Comparison of ENCODE assay signal across 8 cellular contexts in the genomic region with DNA sequence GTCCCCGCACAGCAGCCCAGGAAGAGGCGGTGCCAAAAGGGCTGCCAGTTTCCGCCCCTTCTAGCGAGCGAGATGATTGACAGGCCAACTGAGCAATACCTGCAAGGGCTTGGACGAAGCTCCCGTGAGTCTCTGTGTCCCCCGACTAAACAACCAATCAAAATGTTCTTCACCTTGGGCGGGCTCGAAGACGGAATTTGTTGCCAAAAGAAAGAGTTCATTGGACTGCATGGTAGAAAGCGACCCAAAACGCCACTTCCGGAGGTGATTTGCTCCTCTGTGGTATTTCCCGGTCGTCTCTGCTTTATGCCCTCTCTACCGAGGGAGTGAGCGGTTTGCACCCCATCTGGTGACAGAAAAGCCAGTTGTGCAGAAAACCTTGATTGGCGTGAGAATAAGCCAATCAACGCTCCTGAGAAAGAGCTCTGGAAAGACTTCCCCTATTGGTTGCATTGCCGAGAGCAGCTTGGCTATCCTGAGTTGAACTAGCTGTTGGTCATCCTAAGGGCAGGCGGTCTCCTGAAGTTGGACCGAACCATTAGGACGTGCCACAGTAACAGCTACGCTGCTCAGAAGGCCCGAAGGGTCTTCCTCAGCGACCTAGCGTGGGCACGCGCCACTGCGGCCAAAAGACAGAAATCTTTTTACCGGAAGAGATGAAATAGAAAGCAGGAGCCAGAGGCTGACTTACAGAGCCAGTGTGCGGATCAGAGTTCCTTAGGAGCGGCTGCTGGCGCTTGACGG. TPM values are rescaled to one million over a fixed set of nuclear protein-coding genes. Genes with fewer than 3 reads are reported as not detected.
A peak's percentile ranks its signal among the peaks of the same experiment; 100 is the strongest.
DNase-seq lines count a peak whose midpoint lies in the region; ATAC-seq and TF ChIP-seq lines count a peak whose summit lies in the region.

No MANE protein-coding gene starts in this region.

- no peak for TF ChIP-seq CTCF in C4-2B (conservative IDR thresholded peaks at IDR 0.05)
- TF ChIP-seq CTCF in dorsolateral prefrontal cortex (IDR thresholded peaks at IDR 0.05 in 54 of 56, conservative IDR thresholded peaks at IDR 0.05 in 2 of 56; ENCODE audit: low read depth in 1 of 56, partially characterized antibody in 56 of 56): peak in 21 of 56 donors; percentile 7 to 44 (median 18)
- no peak for TF ChIP-seq CTCF in lower leg skin (IDR thresholded peaks at IDR 0.05)

- 0% methylated on average over 31 to 36 of the region's 36 CpGs for WGBS in lower leg skin, 2 donors

- peak; percentile 100 for DNase-seq in NCI-H226
- DNase-seq in dorsolateral prefrontal cortex: peak; percentile 97 to 100 (median 99)
- DNase-seq in lower leg skin (ENCODE audit: low spot score in 2 of 2): peak; percentile 99 to 100
- DNase-seq in stimulated activated CD8-positive, alpha-beta memory T cell treated with anti-CD3 and anti-CD28 coated beads, Interleukin-12 subunit alpha, Interleukin-12 subunit beta, amount 100 ng/mL, for 4 hours (ENCODE audit: low read depth): peak; percentile 95

- intact Hi-C loops in dorsolateral prefrontal cortex (cut with DNase I) (loop anchor here (1.0 to 10.0 kb wide), 6 partner anchors 68 to 358 kb away; partner anchors contain the start of genes PDCD6IP (in 2 of the 2) and CLASP2 (in 1 of the 2)), lower leg skin (cut with DNase I; ENCODE audit: low total_unique reads) (no loop called here)

- peak overlapping the region; percentile 94 for H3K27ac ChIP-seq in C4-2B
- H3K27ac ChIP-seq in dorsolateral prefrontal cortex: peak overlapping the region; percentile 81 to 100 (median 96)

- H3K27me3 ChIP-seq in dorsolateral prefrontal cortex: no peaks in the 10 kb centered on the region

- H3K4me3 ChIP-seq in dorsolateral prefrontal cortex: peak overlapping the region; percentile 54 to 100 (median 88)
- peak overlapping the region; percentile 48 for H3K4me3 ChIP-seq in lower leg skin (ENCODE audit: low read depth, poor library complexity, severe bottlenecking)

- ATAC-seq in GM19025 (IDR thresholded peaks at IDR 0.05; ENCODE audit: low read depth, unreplicated experiment): peak; percentile 83
- peak; percentile 89 for ATAC-seq in HG03196 (IDR thresholded peaks at IDR 0.05; ENCODE audit: unreplicated experiment)
- peak; percentile 90 to 93 for ATAC-seq in activated CD4-positive, CD25-positive, alpha-beta regulatory T cell treated with anti-CD3 and anti-CD28 coated beads, Interleukin-2, amount 50 U/mL, for 24 hours

- TF ChIP-seq POLR2A in lower leg skin (IDR thresholded peaks at IDR 0.05): no peak

RNA-seq across cellular contexts. Expression of gene UBP1, which starts 0.5 kb away (rescaled TPM):
- total RNA-seq in dorsolateral prefrontal cortex (100 to 1,000 TPM in 1 of 120 experiments, 10 to 100 TPM in 119; 32.8 to 113 (median 70.5) TPM), lower leg skin (10 to 100 TPM; 27.1 to 51.5 (median 38.8) TPM)

Comparison
In these comparisons a context has a peak if more than half of its experiments do, and no peak if none do; other contexts are left out.
1. Peak in every context shown above with its lines: DNase-seq, ATAC-seq, H3K4me3 ChIP-seq and H3K27ac ChIP-seq.